1 cellular context compared by ENCODE assay signal in genomic region chr14:104827173-104828055, GRCh38.
TF ChIP-seq lines count a peak whose summit lies in the region.

No MANE protein-coding gene starts in this region.

TF ChIP-seq in K562, 482 proteins besides CTCF, POLR2A, EP300 and RAD21 (continued from another document):
- TF ChIP-seq, protein P1, sequence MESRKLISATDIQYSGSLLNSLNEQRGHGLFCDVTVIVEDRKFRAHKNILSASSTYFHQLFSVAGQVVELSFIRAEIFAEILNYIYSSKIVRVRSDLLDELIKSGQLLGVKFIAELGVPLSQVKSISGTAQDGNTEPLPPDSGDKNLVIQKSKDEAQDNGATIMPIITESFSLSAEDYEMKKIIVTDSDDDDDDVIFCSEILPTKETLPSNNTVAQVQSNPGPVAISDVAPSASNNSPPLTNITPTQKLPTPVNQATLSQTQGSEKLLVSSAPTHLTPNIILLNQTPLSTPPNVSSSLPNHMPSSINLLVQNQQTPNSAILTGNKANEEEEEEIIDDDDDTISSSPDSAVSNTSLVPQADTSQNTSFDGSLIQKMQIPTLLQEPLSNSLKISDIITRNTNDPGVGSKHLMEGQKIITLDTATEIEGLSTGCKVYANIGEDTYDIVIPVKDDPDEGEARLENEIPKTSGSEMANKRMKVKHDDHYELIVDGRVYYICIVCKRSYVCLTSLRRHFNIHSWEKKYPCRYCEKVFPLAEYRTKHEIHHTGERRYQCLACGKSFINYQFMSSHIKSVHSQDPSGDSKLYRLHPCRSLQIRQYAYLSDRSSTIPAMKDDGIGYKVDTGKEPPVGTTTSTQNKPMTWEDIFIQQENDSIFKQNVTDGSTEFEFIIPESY (CRISPR knock-in tag; IDR thresholded peaks at IDR 0.05): peak; percentile 57
- TF ChIP-seq ZFPM2 (CRISPR knock-in tag; IDR thresholded peaks at IDR 0.05) (no peak), SMAD4 (CRISPR knock-in tag; conservative IDR thresholded peaks at IDR 0.05) (0 out of 2 replicates have a peak, but pooled peaks have one; percentile 27), HES1 (IDR thresholded peaks at IDR 0.05; ENCODE audit: low read depth) (no peak), EGR1 (conservative IDR thresholded peaks at IDR 0.05) (peak; percentile 74), HDAC1 (IDR thresholded peaks at IDR 0.05) (0 out of 4 replicates have a peak, but pooled peaks of 1 of the 2 experiments have one; percentile 19), CREM (IDR thresholded peaks at IDR 0.05; ENCODE audit: low read depth) (no peak), TSC22D4 (tag; IDR thresholded peaks at IDR 0.05) (no peak), MAZ (CRISPR knock-in tag; conservative IDR thresholded peaks at IDR 0.05 in 1 of 2, IDR thresholded peaks at IDR 0.05 in 1 of 2) (peak in 1 of 2 experiments; percentile 49; a peak in 1 of 4 replicates), POLR2G (IDR thresholded peaks at IDR 0.05; ENCODE audit: low read depth, low read length) (peak; percentile 56), UBTF (IDR thresholded peaks at IDR 0.05; ENCODE audit: borderline replicate concordance in 1 of 2, low read depth in 2 of 2, low read length in 2 of 2) (0 out of 4 replicates have a peak, but pooled peaks of 1 of the 2 experiments have one; percentile 21), PRDM10 (IDR thresholded peaks at IDR 0.05; ENCODE audit: partially characterized antibody) (peak; percentile 46), VEZF1 (CRISPR knock-in tag; IDR thresholded peaks at IDR 0.05) (peak; percentile 56), TAF15 (IDR thresholded peaks at IDR 0.05; ENCODE audit: low read depth, low read length) (no peak)
- TF ChIP-seq, protein P2, sequence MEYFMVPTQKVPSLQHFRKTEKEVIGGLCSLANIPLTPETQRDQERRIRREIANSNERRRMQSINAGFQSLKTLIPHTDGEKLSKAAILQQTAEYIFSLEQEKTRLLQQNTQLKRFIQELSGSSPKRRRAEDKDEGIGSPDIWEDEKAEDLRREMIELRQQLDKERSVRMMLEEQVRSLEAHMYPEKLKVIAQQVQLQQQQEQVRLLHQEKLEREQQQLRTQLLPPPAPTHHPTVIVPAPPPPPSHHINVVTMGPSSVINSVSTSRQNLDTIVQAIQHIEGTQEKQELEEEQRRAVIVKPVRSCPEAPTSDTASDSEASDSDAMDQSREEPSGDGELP (CRISPR knock-in tag; IDR thresholded peaks at IDR 0.05; ENCODE audit: borderline replicate concordance): peak; percentile 17; the same call in 1 of the 2 replicates
- TF ChIP-seq, protein P3, sequence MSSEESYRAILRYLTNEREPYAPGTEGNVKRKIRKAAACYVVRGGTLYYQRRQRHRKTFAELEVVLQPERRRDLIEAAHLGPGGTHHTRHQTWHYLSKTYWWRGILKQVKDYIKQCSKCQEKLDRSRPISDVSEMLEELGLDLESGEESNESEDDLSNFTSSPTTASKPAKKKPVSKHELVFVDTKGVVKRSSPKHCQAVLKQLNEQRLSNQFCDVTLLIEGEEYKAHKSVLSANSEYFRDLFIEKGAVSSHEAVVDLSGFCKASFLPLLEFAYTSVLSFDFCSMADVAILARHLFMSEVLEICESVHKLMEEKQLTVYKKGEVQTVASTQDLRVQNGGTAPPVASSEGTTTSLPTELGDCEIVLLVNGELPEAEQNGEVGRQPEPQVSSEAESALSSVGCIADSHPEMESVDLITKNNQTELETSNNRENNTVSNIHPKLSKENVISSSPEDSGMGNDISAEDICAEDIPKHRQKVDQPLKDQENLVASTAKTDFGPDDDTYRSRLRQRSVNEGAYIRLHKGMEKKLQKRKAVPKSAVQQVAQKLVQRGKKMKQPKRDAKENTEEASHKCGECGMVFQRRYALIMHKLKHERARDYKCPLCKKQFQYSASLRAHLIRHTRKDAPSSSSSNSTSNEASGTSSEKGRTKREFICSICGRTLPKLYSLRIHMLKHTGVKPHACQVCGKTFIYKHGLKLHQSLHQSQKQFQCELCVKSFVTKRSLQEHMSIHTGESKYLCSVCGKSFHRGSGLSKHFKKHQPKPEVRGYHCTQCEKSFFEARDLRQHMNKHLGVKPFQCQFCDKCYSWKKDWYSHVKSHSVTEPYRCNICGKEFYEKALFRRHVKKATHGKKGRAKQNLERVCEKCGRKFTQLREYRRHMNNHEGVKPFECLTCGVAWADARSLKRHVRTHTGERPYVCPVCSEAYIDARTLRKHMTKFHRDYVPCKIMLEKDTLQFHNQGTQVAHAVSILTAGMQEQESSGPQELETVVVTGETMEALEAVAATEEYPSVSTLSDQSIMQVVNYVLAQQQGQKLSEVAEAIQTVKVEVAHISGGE (CRISPR knock-in tag; IDR thresholded peaks at IDR 0.05): 0 out of 6 replicates have a peak, but pooled peaks of 1 of the 3 experiments have one; percentile 1
- TF ChIP-seq, protein P4, sequence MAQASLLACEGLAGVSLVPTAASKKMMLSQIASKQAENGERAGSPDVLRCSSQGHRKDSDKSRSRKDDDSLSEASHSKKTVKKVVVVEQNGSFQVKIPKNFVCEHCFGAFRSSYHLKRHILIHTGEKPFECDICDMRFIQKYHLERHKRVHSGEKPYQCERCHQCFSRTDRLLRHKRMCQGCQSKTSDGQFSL (CRISPR knock-in tag; IDR thresholded peaks at IDR 0.05): peak; percentile 45
- TF ChIP-seq, protein P4 (tag; IDR thresholded peaks at IDR 0.05): no peak
